ENCODE assay signal across 1 cellular context in the genomic region with DNA sequence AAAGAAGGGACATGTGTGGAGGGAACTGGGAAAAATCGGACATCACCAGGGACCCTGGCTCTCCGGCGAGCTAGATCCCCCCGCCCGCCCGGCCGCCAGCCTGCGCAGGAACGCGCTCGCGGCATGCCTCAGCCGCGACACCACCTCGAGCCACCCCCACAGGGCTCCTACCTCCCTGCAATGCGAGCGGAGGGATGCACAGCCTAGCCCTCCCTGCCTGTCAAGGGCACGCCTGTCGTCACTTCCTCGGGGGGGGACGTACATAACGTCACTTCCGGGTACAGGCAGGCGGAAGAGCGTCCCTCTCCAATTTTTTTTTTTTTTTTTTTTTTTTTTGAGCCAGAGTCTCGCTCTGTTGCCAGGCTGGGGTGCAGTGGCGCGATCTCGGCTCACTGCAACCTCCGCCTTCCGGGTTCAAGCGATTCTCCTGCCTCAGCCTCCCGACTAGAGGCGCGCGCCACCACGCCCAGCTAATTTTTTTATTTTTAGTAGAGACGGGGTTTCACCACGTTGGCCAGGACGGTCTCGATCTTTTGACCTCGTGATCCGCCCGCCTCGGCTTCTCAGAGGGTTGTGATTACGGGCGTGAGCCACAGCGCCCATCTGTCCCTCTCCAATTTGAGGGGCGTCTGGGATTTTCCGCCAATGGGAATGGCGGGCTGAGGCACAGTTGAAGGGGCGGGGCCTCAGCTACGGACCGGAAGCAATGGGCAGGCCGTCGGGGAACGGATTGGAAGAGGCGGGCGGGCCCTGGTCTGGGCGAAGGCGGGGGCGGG.
TF ChIP-seq lines count a peak whose summit lies in the region.

A gene with protein sequence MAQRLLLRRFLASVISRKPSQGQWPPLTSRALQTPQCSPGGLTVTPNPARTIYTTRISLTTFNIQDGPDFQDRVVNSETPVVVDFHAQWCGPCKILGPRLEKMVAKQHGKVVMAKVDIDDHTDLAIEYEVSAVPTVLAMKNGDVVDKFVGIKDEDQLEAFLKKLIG (minus strand): TSS at position 248 of the 776 bp plus-strand sequence. CDS start 803 bp downstream, outside the sequence.

TF ChIP-seq in neural cell, 6 proteins besides CTCF, POLR2A, EP300 and RAD21 (continued from another document):
- peak; percentile 90 for TF ChIP-seq MXI1 (conservative IDR thresholded peaks at IDR 0.05; ENCODE audit: poor library complexity, severe bottlenecking)
- TF ChIP-seq, protein P1, sequence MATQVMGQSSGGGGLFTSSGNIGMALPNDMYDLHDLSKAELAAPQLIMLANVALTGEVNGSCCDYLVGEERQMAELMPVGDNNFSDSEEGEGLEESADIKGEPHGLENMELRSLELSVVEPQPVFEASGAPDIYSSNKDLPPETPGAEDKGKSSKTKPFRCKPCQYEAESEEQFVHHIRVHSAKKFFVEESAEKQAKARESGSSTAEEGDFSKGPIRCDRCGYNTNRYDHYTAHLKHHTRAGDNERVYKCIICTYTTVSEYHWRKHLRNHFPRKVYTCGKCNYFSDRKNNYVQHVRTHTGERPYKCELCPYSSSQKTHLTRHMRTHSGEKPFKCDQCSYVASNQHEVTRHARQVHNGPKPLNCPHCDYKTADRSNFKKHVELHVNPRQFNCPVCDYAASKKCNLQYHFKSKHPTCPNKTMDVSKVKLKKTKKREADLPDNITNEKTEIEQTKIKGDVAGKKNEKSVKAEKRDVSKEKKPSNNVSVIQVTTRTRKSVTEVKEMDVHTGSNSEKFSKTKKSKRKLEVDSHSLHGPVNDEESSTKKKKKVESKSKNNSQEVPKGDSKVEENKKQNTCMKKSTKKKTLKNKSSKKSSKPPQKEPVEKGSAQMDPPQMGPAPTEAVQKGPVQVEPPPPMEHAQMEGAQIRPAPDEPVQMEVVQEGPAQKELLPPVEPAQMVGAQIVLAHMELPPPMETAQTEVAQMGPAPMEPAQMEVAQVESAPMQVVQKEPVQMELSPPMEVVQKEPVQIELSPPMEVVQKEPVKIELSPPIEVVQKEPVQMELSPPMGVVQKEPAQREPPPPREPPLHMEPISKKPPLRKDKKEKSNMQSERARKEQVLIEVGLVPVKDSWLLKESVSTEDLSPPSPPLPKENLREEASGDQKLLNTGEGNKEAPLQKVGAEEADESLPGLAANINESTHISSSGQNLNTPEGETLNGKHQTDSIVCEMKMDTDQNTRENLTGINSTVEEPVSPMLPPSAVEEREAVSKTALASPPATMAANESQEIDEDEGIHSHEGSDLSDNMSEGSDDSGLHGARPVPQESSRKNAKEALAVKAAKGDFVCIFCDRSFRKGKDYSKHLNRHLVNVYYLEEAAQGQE (IDR thresholded peaks at IDR 0.05; ENCODE audit: borderline replicate concordance): peak; percentile 64
- TF ChIP-seq EZH2 (IDR thresholded peaks at IDR 0.05; ENCODE audit: borderline replicate concordance, insufficient read depth, low read length, poor library complexity, severe bottlenecking): no peak
- TF ChIP-seq POLR2AphosphoS5 (IDR thresholded peaks at IDR 0.05): peak; percentile 95
TF ChIP-seq in neural cell: peak in this region for 4.
